In genomic region chr2:191025155-191025554, GRCh38 we compare ENCODE assay signal across 31 cellular contexts. TPM values are rescaled to one million over a fixed set of nuclear protein-coding genes. Genes with fewer than 3 reads are reported as not detected.
DNase-seq lines count a peak whose midpoint lies in the region; ATAC-seq, FAIRE-seq and TF ChIP-seq lines count a peak whose summit lies in the region.
"Had no signal": no experiment of that assay in that cellular context is flagged by ENCODE, and none has a peak within 500 bp of the region (broad histone marks: within the 10 kb centered on the region; RNA-seq: fewer than 3 reads in every experiment).

No MANE protein-coding gene starts in this region.

- ATAC-seq in CD4-positive, alpha-beta T cell (ENCODE audit: poor library complexity): no peak
- ATAC-seq in activated CD8-positive, alpha-beta T cell treated with anti-CD3 and anti-CD28 coated beads for 36 hours: no peak
- ATAC-seq: left ventricle myocardium superior, Panc1 had no signal

- peak overlapping the region; percentile 32 for H3K4me3 Mint-ChIP-seq in activated CD4-positive, alpha-beta T cell treated with anti-CD3 and anti-CD28 coated beads, Interleukin-2, amount 10 ng/mL, durations not matched to agents 24 days and 14 days
- H3K4me3 Mint-ChIP-seq in CD4-positive, alpha-beta T cell: peak overlapping the region; percentile 8
- no peak overlapping the region for H3K4me3 Mint-ChIP-seq in activated CD8-positive, alpha-beta T cell treated with anti-CD3 and anti-CD28 coated beads for 36 hours
- no peak overlapping the region for H3K4me3 Mint-ChIP-seq in immature natural killer cell
- H3K4me3 Mint-ChIP-seq: activated B cell treated with CpG ODN at 0.5 μM for 24 hours, mesothelial cell of epicardium, naive B cell had no signal

- intact Hi-C loops in activated CD4-positive, alpha-beta T cell treated with anti-CD3 and anti-CD28 coated beads, Interleukin-2, amount 10 ng/mL, durations not matched to agents 24 days and 14 days (cut with micrococcal nuclease): no loop called here
- intact Hi-C loops in CD4-positive, alpha-beta T cell (cut with DNase I, micrococcal nuclease): loop anchor here in 1 of 2 experiments (10.0 kb wide), 2 partner anchors 490 to 660 kb away; partner anchors contain the start of gene NEMP2
- intact Hi-C loops in activated CD8-positive, alpha-beta T cell treated with anti-CD3 and anti-CD28 coated beads for 36 hours (cut with micrococcal nuclease): no loop called here

- H3K9me3 ChIP-seq in CD4-positive, alpha-beta T cell (ENCODE audit: control insufficient read depth, low read length): no peaks in the 10 kb centered on the region
- H3K9me3 ChIP-seq: Caco-2, MG63, thoracic aorta had no signal

- FAIRE-seq in urothelium cell line (lab: Jason Lieb, UNC): no peak
- FAIRE-seq: A204.1, GM19239, keratinocyte had no signal

- POLR2A ChIA-PET in CD4-positive, alpha-beta T cell (lab: Charles Lee): interaction anchor here (1.8 to 8.7 kb wide), 2 partner anchors 13 to 130 kb away, joined by 4 to 164 read pairs; partner anchors contain the start of gene STAT1
- POLR2A ChIA-PET in activated CD8-positive, alpha-beta T cell treated with anti-CD3 and anti-CD28 coated beads for 36 hours (lab: Charles Lee): interaction anchor here (0.9 to 8.7 kb wide), 5 partner anchors 12 to 145 kb away, joined by 3 to 178 read pairs (median 4); partner anchors contain the start of genes GLS and STAT1

- peak; percentile 54 for DNase-seq in activated CD4-positive, alpha-beta T cell treated with anti-CD3 and anti-CD28 coated beads, Interleukin-2, amount 10 ng/mL, durations not matched to agents 24 days and 14 days
- no peak for DNase-seq in activated CD4-positive, alpha-beta T cell treated with anti-CD3 and anti-CD28 coated beads, Interleukin-2, amount 50 U/mL, for 48 hours
- no peak for DNase-seq in CD4-positive, alpha-beta T cell
- DNase-seq in activated CD8-positive, alpha-beta T cell treated with anti-CD3 and anti-CD28 coated beads for 36 hours: no peak
- DNase-seq in immature natural killer cell (no peak), NK-92 (lab: John Stamatoyannopoulos, UW; ENCODE audit: unreplicated experiment) (no peak), urothelium cell line (ENCODE audit: low spot score) (no peak), cerebellar cortex (ENCODE audit: low spot score) (no peak)
- DNase-seq: activated B cell treated with CpG ODN at 0.5 μM for 24 hours; AML-193; amygdala; Caco-2; DMS79; effector CD4-positive, alpha-beta T cell; HCEC 1CT; KBM-7; left ventricle myocardium superior; MG63; naive B cell; NCI-H1105 treated with DMSO at 0.1 percent for 48 hours; NCI-H2029; NCI-H526 treated with DMSO at 0.1 percent for 48 hours; SHP77; stimulated activated naive CD4-positive, alpha-beta T cell treated with Interleukin-2 at 50 U/mL for 16 hours had no signal

- peaks cover 1% of the 10 kb centered on the region for H3K27me3 Mint-ChIP-seq in activated CD4-positive, alpha-beta T cell treated with anti-CD3 and anti-CD28 coated beads, Interleukin-2, amount 10 ng/mL, durations not matched to agents 24 days and 14 days
- no peaks in the 10 kb centered on the region for H3K27me3 Mint-ChIP-seq in CD4-positive, alpha-beta T cell
- H3K27me3 Mint-ChIP-seq in activated CD8-positive, alpha-beta T cell treated with anti-CD3 and anti-CD28 coated beads for 36 hours: no peaks in the 10 kb centered on the region
- peaks cover 0 to 18% (median 6%) of the 10 kb centered on the region in 3 donors for H3K27me3 Mint-ChIP-seq in immature natural killer cell (ENCODE audit: low read depth in 3 of 3)
- H3K27me3 Mint-ChIP-seq: activated B cell treated with CpG ODN at 0.5 μM for 24 hours, naive B cell had no signal

- H3K36me3 Mint-ChIP-seq in activated CD4-positive, alpha-beta T cell treated with anti-CD3 and anti-CD28 coated beads, Interleukin-2, amount 10 ng/mL, durations not matched to agents 24 days and 14 days (ENCODE audit: low read depth): peaks cover 37% of the 10 kb centered on the region
- H3K36me3 Mint-ChIP-seq in CD4-positive, alpha-beta T cell (ENCODE audit: low read depth): peaks cover 12% of the 10 kb centered on the region
- peaks cover 34% of the 10 kb centered on the region for H3K36me3 Mint-ChIP-seq in activated CD8-positive, alpha-beta T cell treated with anti-CD3 and anti-CD28 coated beads for 36 hours (ENCODE audit: low read depth)
- peaks cover 0 to 15% (median 11%) of the 10 kb centered on the region in 3 donors for H3K36me3 Mint-ChIP-seq in immature natural killer cell
- H3K36me3 Mint-ChIP-seq: mesothelial cell of epicardium, naive B cell had no signal

- TF ChIP-seq CTCF in CD4-positive, alpha-beta T cell (IDR thresholded peaks at IDR 0.05): no peak
- TF ChIP-seq CTCF in activated CD8-positive, alpha-beta T cell treated with anti-CD3 and anti-CD28 coated beads for 36 hours (IDR thresholded peaks at IDR 0.05): no peak

- H3K27ac ChIP-seq in CD4-positive, alpha-beta T cell (ENCODE audit: low read depth, low read length): no peak overlapping the region
- H3K27ac ChIP-seq: epithelial cell of prostate, thoracic aorta had no signal

- H3K27ac Mint-ChIP-seq in activated CD4-positive, alpha-beta T cell treated with anti-CD3 and anti-CD28 coated beads, Interleukin-2, amount 10 ng/mL, durations not matched to agents 24 days and 14 days: peak overlapping the region; percentile 63
- H3K27ac Mint-ChIP-seq in CD4-positive, alpha-beta T cell: no peak overlapping the region
- peak overlapping the region; percentile 32 for H3K27ac Mint-ChIP-seq in activated CD8-positive, alpha-beta T cell treated with anti-CD3 and anti-CD28 coated beads for 36 hours
- peak overlapping the region in 5 of 6 donors; percentile 47 to 88 (median 78) for H3K27ac Mint-ChIP-seq in immature natural killer cell
- H3K27ac Mint-ChIP-seq: activated B cell treated with CpG ODN at 0.5 μM for 24 hours, mesothelial cell of epicardium had no signal

- peaks cover 9% of the 10 kb centered on the region for H3K9me3 Mint-ChIP-seq in activated CD4-positive, alpha-beta T cell treated with anti-CD3 and anti-CD28 coated beads, Interleukin-2, amount 10 ng/mL, durations not matched to agents 24 days and 14 days
- H3K9me3 Mint-ChIP-seq in CD4-positive, alpha-beta T cell: no peaks in the 10 kb centered on the region
- no peaks in the 10 kb centered on the region for H3K9me3 Mint-ChIP-seq in activated CD8-positive, alpha-beta T cell treated with anti-CD3 and anti-CD28 coated beads for 36 hours
- no peaks in the 10 kb centered on the region for H3K9me3 Mint-ChIP-seq in immature natural killer cell
- H3K9me3 Mint-ChIP-seq: activated B cell treated with CpG ODN at 0.5 μM for 24 hours, mesothelial cell of epicardium, naive B cell had no signal

- H3K4me1 Mint-ChIP-seq in activated CD4-positive, alpha-beta T cell treated with anti-CD3 and anti-CD28 coated beads, Interleukin-2, amount 10 ng/mL, durations not matched to agents 24 days and 14 days: peaks cover 45% of the 10 kb centered on the region
- H3K4me1 Mint-ChIP-seq in CD4-positive, alpha-beta T cell (ENCODE audit: low read depth): peaks cover 23% of the 10 kb centered on the region
- peaks cover 45% of the 10 kb centered on the region for H3K4me1 Mint-ChIP-seq in activated CD8-positive, alpha-beta T cell treated with anti-CD3 and anti-CD28 coated beads for 36 hours (ENCODE audit: low read depth)
- H3K4me1 Mint-ChIP-seq in immature natural killer cell: peaks cover 34 to 44% of the 10 kb centered on the region in 2 donors
- H3K4me1 Mint-ChIP-seq: activated B cell treated with CpG ODN at 0.5 μM for 24 hours, mesothelial cell of epicardium had no signal

- H3K27me3 ChIP-seq in CD4-positive, alpha-beta T cell (ENCODE audit: control insufficient read depth, insufficient read depth, low read length): no peaks in the 10 kb centered on the region
- H3K27me3 ChIP-seq: MG63 had no signal

- CTCF ChIA-PET in CD4-positive, alpha-beta T cell (lab: Charles Lee): no interaction called here
- CTCF ChIA-PET in activated CD8-positive, alpha-beta T cell treated with anti-CD3 and anti-CD28 coated beads for 36 hours (lab: Charles Lee): interaction anchor here (0.7 to 1.5 kb wide), 5 partner anchors 9 to 130 kb away, joined by 3 to 4 read pairs (median 4); partner anchors contain the start of gene STAT1

RNA-seq across cellular contexts. Expression of gene STAT1, which starts 11.2 kb away (rescaled TPM):
- 152 and 160 TPM in 2 replicates for total RNA-seq in activated CD4-positive, alpha-beta T cell treated with anti-CD3 and anti-CD28 coated beads, Interleukin-2, amount 10 ng/mL, durations not matched to agents 24 days and 14 days
- total RNA-seq in CD4-positive, alpha-beta T cell: 10 to 100 TPM; 56.6 to 57.8 TPM
- total RNA-seq in activated CD8-positive, alpha-beta T cell treated with anti-CD3 and anti-CD28 coated beads for 36 hours: 100 to 1,000 TPM; 293 to 311 TPM
- polyA plus RNA-seq in immature natural killer cell: 100 to 1,000 TPM in 1 of 3 donors, 10 to 100 TPM in 2; 79.4 to 121 (median 99.4) TPM

Comparison
In these comparisons a context has a peak if more than half of its experiments do, and no peak if none do; other contexts are left out.
1. H3K4me3 Mint-ChIP-seq: peak in activated CD4-positive, alpha-beta T cell treated with anti-CD3 and anti-CD28 coated beads, Interleukin-2, amount 10 ng/mL, durations not matched to agents 24 days and 14 days (single experiment) and CD4-positive, alpha-beta T cell (single experiment); none in activated CD8-positive, alpha-beta T cell treated with anti-CD3 and anti-CD28 coated beads for 36 hours (single experiment) and immature natural killer cell (0 of 5).